In genomic region chr22:24603770-24604629, GRCh38 we compare ENCODE assay signal across 1 cellular context.
TF ChIP-seq lines count a peak whose summit lies in the region.

No MANE protein-coding gene starts in this region.

TF ChIP-seq in GM12878, 131 proteins besides CTCF, POLR2A, EP300 and RAD21:
- TF ChIP-seq IKZF2 (IDR thresholded peaks at IDR 0.05) (peak; percentile 33 to 38; a peak in 2 of 4 replicates), BHLHE40 (IDR thresholded peaks at IDR 0.05; ENCODE audit: borderline replicate concordance in 1 of 2, low read depth in 2 of 2, low read length in 1 of 2) (peak in 1 of 2 experiments; percentile 94; a peak in 2 of 4 replicates), HDGF (IDR thresholded peaks at IDR 0.05) (peak; percentile 20; the same call in 1 of the 2 replicates), NR2F1 (conservative IDR thresholded peaks at IDR 0.05) (0 out of 2 replicates have a peak, but pooled peaks have one; percentile 44), ZNF687 (IDR thresholded peaks at IDR 0.05) (peak; percentile 59; the same call in 1 of the 2 replicates)
